ENCODE assay signal across 13 cellular contexts in genomic region chr12:49636574-49636973, GRCh38. TPM values are rescaled to one million over a fixed set of nuclear protein-coding genes. Genes with fewer than 3 reads are reported as not detected.
DNase-seq lines count a peak whose midpoint lies in the region; ATAC-seq and TF ChIP-seq lines count a peak whose summit lies in the region.
"Had no signal": no experiment of that assay in that cellular context is flagged by ENCODE, and none has a peak within 500 bp of the region (broad histone marks: within the 10 kb centered on the region; RNA-seq: fewer than 3 reads in every experiment).

No MANE protein-coding gene starts in this region.

- 20 to 28% methylated on average over 2 to 11 of the region's 13 CpGs for WGBS in gastroesophageal sphincter (ENCODE audit: low coverage in 1 of 2), 2 donors

- no peaks in the 10 kb centered on the region for H3K27me3 Mint-ChIP-seq in progenitor cell of endocrine pancreas

- no peak for TF ChIP-seq POLR2A in gastroesophageal sphincter (IDR thresholded peaks at IDR 0.05)

- no peak for TF ChIP-seq EP300 in gastroesophageal sphincter (IDR thresholded peaks at IDR 0.05)

- H3K27ac ChIP-seq in BLaER1 (no peak overlapping the region), KMS-11 (no peak overlapping the region), gastroesophageal sphincter (peak overlapping the region in 3 of 4 donors; percentile 16 to 63 (median 53))

- no peak for DNase-seq in progenitor cell of endocrine pancreas (ENCODE audit: low spot score, unreplicated experiment)
- no peak for DNase-seq in activated CD4-positive, alpha-beta T cell treated with anti-CD3 and anti-CD28 coated beads for 1 hour
- DNase-seq in activated CD8-positive, alpha-beta memory T cell treated with anti-CD3 and anti-CD28 coated beads, Interleukin-2, amount 50 U/mL, for 48 hours, result no peak
- no peak for DNase-seq in T1000 (lab: John Stamatoyannopoulos, UW)
- DNase-seq: NCI-H1105 had no signal

- H3K9me3 ChIP-seq in BLaER1 (no peaks in the 10 kb centered on the region), gastroesophageal sphincter (no peaks in the 10 kb centered on the region)
- H3K9me3 ChIP-seq: adrenal gland had no signal

- H3K27ac Mint-ChIP-seq in progenitor cell of endocrine pancreas, result peak overlapping the region; percentile 8

- no peaks in the 10 kb centered on the region for H4K20me1 ChIP-seq in BLaER1
- no peaks in the 10 kb centered on the region for H4K20me1 ChIP-seq in KMS-11 (ENCODE audit: insufficient read depth)

- peaks cover 14% of the 10 kb centered on the region for H3K4me1 ChIP-seq in BLaER1
- peaks cover 12% of the 10 kb centered on the region for H3K4me1 ChIP-seq in KMS-11 (ENCODE audit: low read depth, poor library complexity, severe bottlenecking)
- H3K4me1 ChIP-seq in gastroesophageal sphincter, result peaks cover 0 to 18% (median 11%) of the 10 kb centered on the region in 3 donors

- no peak for TF ChIP-seq CTCF in KMS-11 (conservative IDR thresholded peaks at IDR 0.05; ENCODE audit: low read depth, low read length)
- TF ChIP-seq CTCF in gastroesophageal sphincter (IDR thresholded peaks at IDR 0.05), result no peak
- no peak for TF ChIP-seq CTCF in progenitor cell of endocrine pancreas (IDR thresholded peaks at IDR 0.05; ENCODE audit: unreplicated experiment)

- H3K27me3 ChIP-seq in BLaER1 (no peaks in the 10 kb centered on the region), KMS-11 (ENCODE audit: insufficient read depth, low read depth) (no peaks in the 10 kb centered on the region), gastroesophageal sphincter (no peaks in the 10 kb centered on the region)
- H3K27me3 ChIP-seq: adrenal gland had no signal

- no peaks in the 10 kb centered on the region for H3K4me1 Mint-ChIP-seq in progenitor cell of endocrine pancreas (ENCODE audit: low read depth)

- H3K9ac ChIP-seq in BLaER1 (0 out of 2 replicates have a peak overlapping the region, but pooled peaks have one; percentile 11), KMS-11 (no peak overlapping the region)

- no peak overlapping the region for H3K4me3 ChIP-seq in BLaER1
- H3K4me3 ChIP-seq in KMS-11 (IDR thresholded peaks at IDR 0.05; ENCODE audit: insufficient read depth, low read depth, low read length), result no peak overlapping the region
- H3K4me3 ChIP-seq in gastroesophageal sphincter, result no peak overlapping the region
- H3K4me3 ChIP-seq: adrenal gland had no signal

- H3K9me3 Mint-ChIP-seq in progenitor cell of endocrine pancreas (ENCODE audit: low read depth), result no peaks in the 10 kb centered on the region
- H3K9me3 Mint-ChIP-seq: HFFc6; T-helper 1 cell treated with Interleukin-12 subunit alpha and Interleukin-12 subunit beta and Interleukin-4 antibody, amounts not matched to agents 30 μg/mL and 1 μg/mL, for 36 hours had no signal

- no peak overlapping the region for H3K4me3 Mint-ChIP-seq in progenitor cell of endocrine pancreas (ENCODE audit: low read depth)
- H3K4me3 Mint-ChIP-seq: HFFc6; T-helper 1 cell treated with Interleukin-12 subunit alpha and Interleukin-12 subunit beta and Interleukin-4 antibody, amounts not matched to agents 30 μg/mL and 1 μg/mL, for 36 hours had no signal

- peaks cover 6% of the 10 kb centered on the region; the same call in 1 of the 2 replicates for H3K36me3 ChIP-seq in BLaER1
- no peaks in the 10 kb centered on the region for H3K36me3 ChIP-seq in KMS-11 (ENCODE audit: insufficient read depth)
- H3K36me3 ChIP-seq in gastroesophageal sphincter, result peaks cover 0 to 93% of the 10 kb centered on the region in 2 donors

- H2AFZ ChIP-seq in KMS-11 (ENCODE audit: low read depth), result no peak overlapping the region

- H3K4me2 ChIP-seq in BLaER1 (no peak overlapping the region), KMS-11 (peak overlapping the region; percentile 19; the same call in 1 of the 2 replicates)

- no peaks in the 10 kb centered on the region for H3K79me2 ChIP-seq in KMS-11 (ENCODE audit: insufficient read depth, low read depth)

- peaks cover 11% of the 10 kb centered on the region for H3K36me3 Mint-ChIP-seq in progenitor cell of endocrine pancreas (ENCODE audit: insufficient read depth)

- ATAC-seq in gastroesophageal sphincter (no peak), HG03342 (IDR thresholded peaks at IDR 0.05; ENCODE audit: unreplicated experiment) (no peak)

RNA-seq across cellular contexts. Expression of gene PRPF40B, which starts 13.2 kb away (rescaled TPM):
- total RNA-seq in gastroesophageal sphincter (10 to 100 TPM; 14.6 to 24.0 (median 18.3) TPM), progenitor cell of endocrine pancreas (57.4 and 63.4 TPM in 2 replicates)

RNA-seq across cellular contexts. Expression of gene FAM186B, which starts 31.1 kb away (rescaled TPM):
- total RNA-seq in gastroesophageal sphincter (under 1 TPM in 2 of 4 donors, not detected in 2; 0.31 to 0.69 TPM), progenitor cell of endocrine pancreas (0.20 and 0.24 TPM in 2 replicates)
- total RNA-seq: RPMI7951 had no signal

Comparison
In these comparisons a context has a peak if more than half of its experiments do, and no peak if none do; other contexts are left out.
1. H3K27ac ChIP-seq: peak in gastroesophageal sphincter (3 of 4); none in BLaER1 (single experiment) and KMS-11 (single experiment).